In genomic region chr19:35146746-35147466, GRCh38 we compare ENCODE assay signal across 33 cellular contexts. TPM values are rescaled to one million over a fixed set of nuclear protein-coding genes. Genes with fewer than 3 reads are reported as not detected.
A peak's percentile ranks its signal among the peaks of the same experiment; 100 is the strongest.
DNase-seq lines count a peak whose midpoint lies in the region; ATAC-seq and TF ChIP-seq lines count a peak whose summit lies in the region.
"Had no signal": no experiment of that assay in that cellular context is flagged by ENCODE, and none has a peak within 500 bp of the region (broad histone marks: within the 10 kb centered on the region; RNA-seq: fewer than 3 reads in every experiment).

No MANE protein-coding gene starts in this region.

- H3K9me3 Mint-ChIP-seq in stimulated activated naive CD8-positive, alpha-beta T cell treated with anti-CD3 and anti-CD28 coated beads, Interleukin-15, Interleukin-2, amounts not matched to agents 100 ng/mL and 50 ng/mL, for 24 hours = no peaks in the 10 kb centered on the region
- H3K9me3 Mint-ChIP-seq in stimulated activated naive CD8-positive, alpha-beta T cell treated with anti-CD3 and anti-CD28 coated beads, Interleukin-15, amount 100 ng/mL, for 72 hours = no peaks in the 10 kb centered on the region
- H3K9me3 Mint-ChIP-seq: activated CD8-positive, alpha-beta T cell treated with anti-CD3 and anti-CD28 coated beads for 36 hours; activated naive CD4-positive, alpha-beta T cell treated with anti-CD3 and anti-CD28 coated beads, Interleukin-2, amount 50 U/mL, for 24 hours; activated T-helper 2 cell treated with anti-CD3 and anti-CD28 coated beads, Interferon-gamma antibody, Interleukin-2, Interleukin-4, amounts not matched to agents 10 μg/mL and 5 μg/mL and 100 μg/mL, durations not matched to agents 14 hours and 24 hours and 36 hours; IgD-negative memory B cell; natural killer cell treated with Interleukin-12 subunit alpha and Interleukin-12 subunit beta and Interleukin-15 and Interleukin-18, amount 100 ng/mL, for 72 hours had no signal

- no peaks in the 10 kb centered on the region for H3K36me3 Mint-ChIP-seq in stimulated activated naive CD8-positive, alpha-beta T cell treated with anti-CD3 and anti-CD28 coated beads, Interleukin-15, Interleukin-2, amounts not matched to agents 100 ng/mL and 50 ng/mL, for 24 hours (ENCODE audit: low read depth)
- H3K36me3 Mint-ChIP-seq: activated naive CD4-positive, alpha-beta T cell treated with anti-CD3 and anti-CD28 coated beads, Interleukin-2, amount 50 U/mL, for 24 hours; IgD-negative memory B cell; natural killer cell treated with Interleukin-12 subunit alpha and Interleukin-12 subunit beta and Interleukin-15 and Interleukin-18, amount 100 ng/mL, for 72 hours had no signal

- peaks cover 12% of the 10 kb centered on the region for H3K4me1 Mint-ChIP-seq in stimulated activated naive CD8-positive, alpha-beta T cell treated with anti-CD3 and anti-CD28 coated beads, Interleukin-15, Interleukin-2, amounts not matched to agents 100 ng/mL and 50 ng/mL, for 24 hours (ENCODE audit: low read depth)
- H3K4me1 Mint-ChIP-seq in stimulated activated naive CD8-positive, alpha-beta T cell treated with anti-CD3 and anti-CD28 coated beads, Interleukin-15, amount 100 ng/mL, for 72 hours = peaks cover 44% of the 10 kb centered on the region

- peaks cover 0 to 7% of the 10 kb centered on the region in 2 donors for H3K4me1 ChIP-seq in ascending aorta

- no peaks in the 10 kb centered on the region for H3K27me3 ChIP-seq in ascending aorta

- H3K4me3 ChIP-seq in ascending aorta = no peak overlapping the region
- H3K4me3 ChIP-seq: skin epidermis, transverse colon had no signal

- intact Hi-C loops in ascending aorta (cut with DNase I) = loop anchor here (10.0 kb wide), 2 partner anchors 598 to 1352 kb away; partner anchors contain the start of genes IGFLR1, KCTD15, LIN37 and PSENEN

- no peaks in the 10 kb centered on the region for H3K9me3 ChIP-seq in ascending aorta
- H3K9me3 ChIP-seq: transverse colon had no signal

- H3K27ac Mint-ChIP-seq in stimulated activated naive CD8-positive, alpha-beta T cell treated with anti-CD3 and anti-CD28 coated beads, Interleukin-15, Interleukin-2, amounts not matched to agents 100 ng/mL and 50 ng/mL, for 24 hours = peak overlapping the region; percentile 7
- peak overlapping the region in 1 of 2 donors; percentile 70 for H3K27ac Mint-ChIP-seq in stimulated activated naive CD8-positive, alpha-beta T cell treated with anti-CD3 and anti-CD28 coated beads, Interleukin-15, amount 100 ng/mL, for 72 hours
- H3K27ac Mint-ChIP-seq: activated CD8-positive, alpha-beta T cell treated with anti-CD3 and anti-CD28 coated beads for 36 hours; activated T-helper 2 cell treated with anti-CD3 and anti-CD28 coated beads, Interferon-gamma antibody, Interleukin-2, Interleukin-4, amounts not matched to agents 10 μg/mL and 5 μg/mL and 100 μg/mL, durations not matched to agents 14 hours and 24 hours and 36 hours; natural killer cell treated with Interleukin-12 subunit alpha and Interleukin-12 subunit beta and Interleukin-15 and Interleukin-18, amount 100 ng/mL, for 72 hours had no signal

- ATAC-seq in stimulated activated naive CD8-positive, alpha-beta T cell treated with anti-CD3 and anti-CD28 coated beads, Interleukin-15, amount 100 ng/mL, for 72 hours = no peak
- ATAC-seq: activated CD8-positive, alpha-beta T cell treated with anti-CD3 and anti-CD28 coated beads for 36 hours; natural killer cell treated with Interleukin-12 subunit alpha and Interleukin-12 subunit beta and Interleukin-15 and Interleukin-18, amount 100 ng/mL, for 72 hours had no signal

- no peak overlapping the region for H3K4me3 Mint-ChIP-seq in stimulated activated naive CD8-positive, alpha-beta T cell treated with anti-CD3 and anti-CD28 coated beads, Interleukin-15, Interleukin-2, amounts not matched to agents 100 ng/mL and 50 ng/mL, for 24 hours
- H3K4me3 Mint-ChIP-seq in stimulated activated naive CD8-positive, alpha-beta T cell treated with anti-CD3 and anti-CD28 coated beads, Interleukin-15, amount 100 ng/mL, for 72 hours = no peak overlapping the region
- H3K4me3 Mint-ChIP-seq: activated CD8-positive, alpha-beta T cell treated with anti-CD3 and anti-CD28 coated beads for 36 hours; activated naive CD4-positive, alpha-beta T cell treated with anti-CD3 and anti-CD28 coated beads, Interleukin-2, amount 50 U/mL, for 24 hours; natural killer cell treated with Interleukin-12 subunit alpha and Interleukin-12 subunit beta and Interleukin-15 and Interleukin-18, amount 100 ng/mL, for 72 hours had no signal

- H3K36me3 ChIP-seq in ascending aorta = no peaks in the 10 kb centered on the region
- H3K36me3 ChIP-seq: transverse colon had no signal

- DNase-seq in stimulated activated naive CD8-positive, alpha-beta T cell treated with anti-CD3 and anti-CD28 coated beads, Interleukin-15, amount 100 ng/mL, for 72 hours = no peak
- DNase-seq in ascending aorta (ENCODE audit: low spot score in 2 of 2) (no peak), NCI-H1092 treated with DMSO at 0.1 percent for 48 hours (lab: John Stamatoyannopoulos, UW) (no peak), DMS53 (lab: John Stamatoyannopoulos, UW) (no peak), pons (ENCODE audit: low spot score) (no peak)
- DNase-seq: activated CD4-positive, alpha-beta T cell treated with anti-CD3 and anti-CD28 coated beads for 1 hour; activated CD8-positive, alpha-beta T cell treated with anti-CD3 and anti-CD28 coated beads for 36 hours; AML-193; anterior cingulate cortex; COR-L47; cortex of kidney; DMS79 treated with DMSO at 0.1 percent for 48 hours; foreskin fibroblast; head of caudate nucleus; kidney; NCI-H146; NCI-H2107; NCI-H446; NCI-H774; T-helper 1 cell; transverse colon had no signal

- peak overlapping the region; percentile 24 to 68 for H3K27ac ChIP-seq in ascending aorta
- H3K27ac ChIP-seq: RWPE1, skin epidermis, transverse colon had no signal

- TF ChIP-seq CTCF in ascending aorta (IDR thresholded peaks at IDR 0.05) = no peak

- peaks cover 4% of the 10 kb centered on the region for H3K27me3 Mint-ChIP-seq in stimulated activated naive CD8-positive, alpha-beta T cell treated with anti-CD3 and anti-CD28 coated beads, Interleukin-15, Interleukin-2, amounts not matched to agents 100 ng/mL and 50 ng/mL, for 24 hours
- H3K27me3 Mint-ChIP-seq in stimulated activated naive CD8-positive, alpha-beta T cell treated with anti-CD3 and anti-CD28 coated beads, Interleukin-15, amount 100 ng/mL, for 72 hours = peaks cover 10% of the 10 kb centered on the region
- H3K27me3 Mint-ChIP-seq: activated naive CD4-positive, alpha-beta T cell treated with anti-CD3 and anti-CD28 coated beads, Interleukin-2, amount 50 U/mL, for 24 hours had no signal

RNA-seq across cellular contexts. Expression of gene FXYD7, which starts 3.9 kb away (rescaled TPM):
- total RNA-seq in ascending aorta = not detected
- total RNA-seq: activated T-helper 2 cell treated with anti-CD3 and anti-CD28 coated beads, Interferon-gamma antibody, Interleukin-2, Interleukin-4, amounts not matched to agents 10 μg/mL and 5 μg/mL and 100 μg/mL, durations not matched to agents 14 hours and 24 hours and 36 hours; cardiac septum; M059J; natural killer cell treated with Interleukin-12 subunit alpha and Interleukin-12 subunit beta and Interleukin-15 and Interleukin-18, amount 100 ng/mL, for 72 hours; osteocyte; renal cortical epithelial cell; transverse colon had no signal

RNA-seq across cellular contexts. Expression of gene FXYD5, which starts 7.6 kb away (rescaled TPM):
- total RNA-seq in ascending aorta = 138 TPM

RNA-seq across cellular contexts. Expression of gene FXYD1, which starts 8.3 kb away (rescaled TPM):
- total RNA-seq in ascending aorta = 34.8 TPM
- total RNA-seq: H4; M059J; natural killer cell treated with Interleukin-12 subunit alpha and Interleukin-12 subunit beta and Interleukin-15 and Interleukin-18, amount 100 ng/mL, for 72 hours; renal cortical epithelial cell had no signal

RNA-seq across cellular contexts. Expression of gene LGI4, which starts 12.0 kb away (rescaled TPM):
- total RNA-seq in ascending aorta = 59.3 TPM
- total RNA-seq: H4; M059J; natural killer cell treated with Interleukin-12 subunit alpha and Interleukin-12 subunit beta and Interleukin-15 and Interleukin-18, amount 100 ng/mL, for 72 hours; renal cortical epithelial cell had no signal

RNA-seq across cellular contexts. Expression of gene FXYD3, which starts 31.3 kb away (rescaled TPM):
- total RNA-seq in ascending aorta = not detected
- total RNA-seq: activated CD8-positive, alpha-beta T cell treated with anti-CD3 and anti-CD28 coated beads for 36 hours; activated T-helper 2 cell treated with anti-CD3 and anti-CD28 coated beads, Interferon-gamma antibody, Interleukin-2, Interleukin-4, amounts not matched to agents 10 μg/mL and 5 μg/mL and 100 μg/mL, durations not matched to agents 14 hours and 24 hours and 36 hours; cardiac septum; H4; natural killer cell treated with Interleukin-12 subunit alpha and Interleukin-12 subunit beta and Interleukin-15 and Interleukin-18, amount 100 ng/mL, for 72 hours; osteocyte; renal cortical epithelial cell had no signal
